Comparison of ENCODE assay signal across 30 cellular contexts in the genomic region with DNA sequence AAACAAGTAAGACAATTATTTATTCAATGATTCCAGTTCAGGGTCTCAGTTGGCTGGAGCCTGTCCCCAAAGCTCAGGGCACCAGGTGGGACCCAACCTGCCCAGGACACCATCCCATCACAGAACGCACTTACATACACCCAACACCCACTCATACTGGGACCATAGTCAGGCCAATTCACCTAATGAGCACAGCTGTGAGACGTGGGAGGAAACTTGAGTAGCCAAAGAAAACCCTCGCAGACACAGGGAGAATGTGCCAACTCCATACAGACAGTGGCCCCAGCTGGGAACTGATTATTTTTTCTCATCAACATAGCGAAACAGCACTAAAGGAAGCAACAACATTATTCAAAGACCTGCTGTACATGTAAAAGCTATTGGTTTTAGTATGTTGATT. TPM values are rescaled to one million over a fixed set of nuclear protein-coding genes. Genes with fewer than 3 reads are reported as not detected.
"Had no signal": no experiment of that assay in that cellular context is flagged by ENCODE, and none has a peak within 500 bp of the region (broad histone marks: within the 10 kb centered on the region; RNA-seq: fewer than 3 reads in every experiment).

No MANE protein-coding gene starts in this region.

- H3K9me3 ChIP-seq: SJSA1, SK-N-SH had no signal

- H3K4me3 Mint-ChIP-seq: activated CD4-positive, alpha-beta T cell treated with anti-CD3 and anti-CD28 coated beads, Interleukin-2, amount 10 ng/mL, durations not matched to agents 24 days and 14 days; activated CD8-positive, alpha-beta T cell treated with anti-CD3 and anti-CD28 coated beads for 36 hours; activated naive CD4-positive, alpha-beta T cell treated with anti-CD3 and anti-CD28 coated beads, Interleukin-2, amount 50 U/mL, for 24 hours; activated naive CD8-positive, alpha-beta T cell treated with anti-CD3 and anti-CD28 coated beads, Interleukin-2, amount 10 ng/mL, durations not matched to agents 7 days and 5 days; activated T-cell treated with anti-CD3 and anti-CD28 coated beads, Interleukin-2, amount 50 U/mL, for 72 hours; activated T-helper 17 cell treated with anti-CD3 and anti-CD28 coated beads, Interleukin-2, amount 50 U/mL, for 72 hours; brain; central memory CD8-positive, alpha-beta T cell; T-helper 1 cell treated with Interleukin-12 subunit alpha and Interleukin-12 subunit beta and Interleukin-4 antibody, amounts not matched to agents 30 μg/mL and 1 μg/mL, for 36 hours; T-helper 2 cell treated with Interferon-gamma antibody and Interleukin-4, amounts not matched to agents 5 μg/mL and 100 μg/mL, for 36 hours had no signal

- H3K36me3 ChIP-seq: SJSA1 had no signal

- H3K4me3 ChIP-seq: SJSA1 had no signal

- H3K36me3 Mint-ChIP-seq: activated naive CD4-positive, alpha-beta T cell treated with anti-CD3 and anti-CD28 coated beads, Interleukin-2, amount 50 U/mL, for 24 hours; activated naive CD8-positive, alpha-beta T cell treated with anti-CD3 and anti-CD28 coated beads, Interleukin-2, amount 10 ng/mL, durations not matched to agents 7 days and 5 days; brain had no signal

- ATAC-seq: activated CD8-positive, alpha-beta T cell treated with anti-CD3 and anti-CD28 coated beads for 36 hours; activated T-cell treated with anti-CD3 and anti-CD28 coated beads, Interleukin-2, amount 50 U/mL, for 72 hours; activated T-helper 17 cell treated with anti-CD3 and anti-CD28 coated beads, Interleukin-2, amount 50 U/mL, for 72 hours; Panc1 had no signal

- H3K4me2 ChIP-seq: SK-N-SH had no signal

- FAIRE-seq: astrocyte, TTC549 had no signal

- H3K27ac Mint-ChIP-seq: activated CD4-positive, alpha-beta T cell treated with anti-CD3 and anti-CD28 coated beads, Interleukin-2, amount 10 ng/mL, durations not matched to agents 24 days and 14 days; activated CD8-positive, alpha-beta T cell treated with anti-CD3 and anti-CD28 coated beads for 36 hours; activated naive CD4-positive, alpha-beta T cell treated with anti-CD3 and anti-CD28 coated beads, Interleukin-2, amount 50 U/mL, for 24 hours; activated naive CD8-positive, alpha-beta T cell treated with anti-CD3 and anti-CD28 coated beads, Interleukin-2, amount 10 ng/mL, durations not matched to agents 7 days and 5 days; activated T-cell treated with anti-CD3 and anti-CD28 coated beads, Interleukin-2, amount 50 U/mL, for 72 hours; activated T-helper 17 cell treated with anti-CD3 and anti-CD28 coated beads, Interleukin-2, amount 50 U/mL, for 72 hours; brain; T-helper 1 cell treated with Interleukin-12 subunit alpha and Interleukin-12 subunit beta and Interleukin-4 antibody, amounts not matched to agents 30 μg/mL and 1 μg/mL, for 36 hours; T-helper 2 cell treated with Interferon-gamma antibody and Interleukin-4, amounts not matched to agents 5 μg/mL and 100 μg/mL, for 36 hours had no signal

- H3K9ac ChIP-seq: SK-N-SH had no signal

- H3K9me3 Mint-ChIP-seq: activated CD4-positive, alpha-beta T cell treated with anti-CD3 and anti-CD28 coated beads, Interleukin-2, amount 10 ng/mL, durations not matched to agents 24 days and 14 days; activated CD8-positive, alpha-beta T cell treated with anti-CD3 and anti-CD28 coated beads for 36 hours; activated naive CD8-positive, alpha-beta T cell treated with anti-CD3 and anti-CD28 coated beads, Interleukin-2, amount 10 ng/mL, durations not matched to agents 7 days and 5 days; brain; T-helper 1 cell treated with Interleukin-12 subunit alpha and Interleukin-12 subunit beta and Interleukin-4 antibody, amounts not matched to agents 30 μg/mL and 1 μg/mL, for 36 hours; T-helper 2 cell treated with Interferon-gamma antibody and Interleukin-4, amounts not matched to agents 5 μg/mL and 100 μg/mL, for 36 hours had no signal

- H3K27me3 Mint-ChIP-seq: activated CD4-positive, alpha-beta T cell treated with anti-CD3 and anti-CD28 coated beads, Interleukin-2, amount 10 ng/mL, durations not matched to agents 24 days and 14 days; brain had no signal

- H3K27ac ChIP-seq: SJSA1 had no signal

- H3K4me1 Mint-ChIP-seq: activated CD4-positive, alpha-beta T cell treated with anti-CD3 and anti-CD28 coated beads, Interleukin-2, amount 10 ng/mL, durations not matched to agents 24 days and 14 days; activated naive CD4-positive, alpha-beta T cell treated with anti-CD3 and anti-CD28 coated beads, Interleukin-2, amount 50 U/mL, for 24 hours; activated naive CD8-positive, alpha-beta T cell treated with anti-CD3 and anti-CD28 coated beads, Interleukin-2, amount 10 ng/mL, durations not matched to agents 7 days and 5 days; activated T-helper 17 cell treated with anti-CD3 and anti-CD28 coated beads, Interleukin-2, amount 50 U/mL, for 72 hours; central memory CD8-positive, alpha-beta T cell had no signal

- DNase-seq: activated CD4-positive, alpha-beta T cell treated with anti-CD3 and anti-CD28 coated beads, Interleukin-2, amount 10 ng/mL, durations not matched to agents 24 days and 14 days; activated CD4-positive, alpha-beta T cell treated with anti-CD3 and anti-CD28 coated beads, Interleukin-2, amount 50 U/mL, for 4 hours; activated CD8-positive, alpha-beta T cell treated with anti-CD3 and anti-CD28 coated beads for 36 hours; activated effector memory CD4-positive, alpha-beta T cell treated with anti-CD3 and anti-CD28 coated beads, Interleukin-2, amount 50 U/mL, for 16 hours; activated naive CD4-positive, alpha-beta T cell treated with Interleukin-2 at 50 U/mL for 16 hours; activated naive CD8-positive, alpha-beta T cell treated with anti-CD3 and anti-CD28 coated beads, Interleukin-2, amount 10 ng/mL, durations not matched to agents 7 days and 5 days; activated T-cell treated with anti-CD3 and anti-CD28 coated beads, Interleukin-2, amount 50 U/mL, for 1 hour; activated T-cell treated with anti-CD3 and anti-CD28 coated beads, Interleukin-2, amount 50 U/mL, for 72 hours; amygdala; NCI-H1092 treated with DMSO at 0.1 percent for 48 hours; NCI-H1417; NCI-H187 treated with DMSO at 0.1 percent for 48 hours; NCI-H2081; NCI-H345; NCI-H524 treated with DMSO at 0.1 percent for 48 hours; SHP77 treated with DMSO at 0.1 percent for 48 hours; SK-N-SH had no signal

- H3K4me1 ChIP-seq: SJSA1 had no signal

RNA-seq across cellular contexts. Expression of gene DOK5, which starts 58.6 kb away (rescaled TPM):
- total RNA-seq: activated naive CD8-positive, alpha-beta T cell treated with anti-CD3 and anti-CD28 coated beads, Interleukin-2, amount 10 ng/mL, durations not matched to agents 7 days and 5 days; LHCN-M2; NCI-H460; RPMI7951 had no signal
